In the genomic region with DNA sequence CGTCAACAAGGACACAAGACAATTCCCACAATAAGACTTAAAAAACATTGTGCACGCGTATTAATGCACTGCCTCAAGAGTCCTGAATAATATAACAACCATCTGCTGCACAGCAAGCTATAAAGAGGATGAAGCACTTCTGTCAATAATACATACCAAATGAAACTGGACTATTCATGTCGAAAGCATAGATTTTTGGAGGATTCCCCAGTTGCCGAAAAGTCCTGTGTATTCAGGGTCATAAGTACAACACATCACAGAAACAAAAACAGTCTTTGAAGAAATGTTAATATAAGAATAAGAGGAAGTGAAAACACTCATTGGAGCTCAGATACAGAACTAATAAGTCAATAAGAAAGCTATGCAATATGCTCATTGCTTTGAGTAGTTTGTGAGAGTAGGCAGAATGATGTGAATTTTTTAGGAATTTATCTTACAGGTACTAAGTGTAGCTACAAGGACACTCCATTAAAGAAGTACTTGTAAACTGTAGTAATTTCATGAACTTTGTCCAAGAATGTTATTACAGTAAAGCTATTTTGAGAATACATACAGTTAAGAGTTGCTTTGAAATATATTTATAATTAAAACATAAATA, we compare ENCODE assay signal across 8 cellular contexts. TPM values are rescaled to one million over a fixed set of nuclear protein-coding genes. Genes with fewer than 3 reads are reported as not detected.
A peak's percentile ranks its signal among the peaks of the same experiment; 100 is the strongest.
DNase-seq lines count a peak whose midpoint lies in the region; ATAC-seq and TF ChIP-seq lines count a peak whose summit lies in the region.

No MANE protein-coding gene starts in this region.

- H3K79me1 ChIP-seq in mesenchymal stem cell (replicated peaks; ENCODE audit: low read length, poor library complexity, severe bottlenecking) = peaks cover 14% of the 10 kb centered on the region

- no peak overlapping the region for H3K14ac ChIP-seq in mesenchymal stem cell (ENCODE audit: low read length in 2 of 2)

- TF ChIP-seq EP300 in tibial nerve (IDR thresholded peaks at IDR 0.05) = no peak
- TF ChIP-seq EP300 in esophagus muscularis mucosa (IDR thresholded peaks at IDR 0.05) = no peak

- TF ChIP-seq CTCF in tibial nerve (IDR thresholded peaks at IDR 0.05) (no peak), esophagus muscularis mucosa (IDR thresholded peaks at IDR 0.05) (no peak)

- peak overlapping the region; percentile 80 for H3K27ac Mint-ChIP-seq in activated naive CD8-positive, alpha-beta T cell

- no peak overlapping the region for H2BK5ac ChIP-seq in mesenchymal stem cell (ENCODE audit: low read depth, low read length, poor library complexity, severe bottlenecking)

- H3K4me1 ChIP-seq in tibial nerve (peaks cover 0 to 35% (median 14%) of the 10 kb centered on the region in 4 donors), esophagus muscularis mucosa (peaks cover 19 to 37% (median 30%) of the 10 kb centered on the region in 4 donors), mesenchymal stem cell (ENCODE audit: control insufficient read depth, insufficient read depth, low read depth, low read length) (no peaks in the 10 kb centered on the region)

- H3K4me3 Mint-ChIP-seq in activated naive CD8-positive, alpha-beta T cell = peak overlapping the region; percentile 61

- H3K4me3 ChIP-seq in tibial nerve = peak overlapping the region in 3 of 4 donors; percentile 6 to 18 (median 8)
- no peak overlapping the region for H3K4me3 ChIP-seq in esophagus muscularis mucosa
- peak overlapping the region in 1 of 2 experiments; percentile 3 for H3K4me3 ChIP-seq in mesenchymal stem cell (ENCODE audit: insufficient read depth in 1 of 2, low read depth in 1 of 2, low read length in 2 of 2)

- peaks cover 40% of the 10 kb centered on the region for H3K36me3 Mint-ChIP-seq in activated naive CD8-positive, alpha-beta T cell

- H3K27me3 ChIP-seq in tibial nerve (no peaks in the 10 kb centered on the region), esophagus muscularis mucosa (no peaks in the 10 kb centered on the region), mesenchymal stem cell (ENCODE audit: control insufficient read depth in 1 of 2, insufficient read depth in 1 of 2, low read length in 2 of 2) (no peaks in the 10 kb centered on the region)

- H3K9me3 ChIP-seq in tibial nerve (no peaks in the 10 kb centered on the region), esophagus muscularis mucosa (no peaks in the 10 kb centered on the region), mesenchymal stem cell (ENCODE audit: control insufficient read depth, low read length) (no peaks in the 10 kb centered on the region)

- no peak overlapping the region for H3K18ac ChIP-seq in mesenchymal stem cell (ENCODE audit: low read depth in 1 of 2, low read length in 2 of 2)

- no peaks in the 10 kb centered on the region for H3K27me3 Mint-ChIP-seq in activated naive CD8-positive, alpha-beta T cell

- no peaks in the 10 kb centered on the region for H3K9me3 Mint-ChIP-seq in activated naive CD8-positive, alpha-beta T cell (ENCODE audit: low read depth)

- H3K36me3 ChIP-seq in tibial nerve = peaks cover 0 to 14% (median 0%) of the 10 kb centered on the region in 3 donors
- peaks cover 0 to 22% (median under 1%) of the 10 kb centered on the region in 4 donors for H3K36me3 ChIP-seq in esophagus muscularis mucosa
- peaks cover 0 to 80% of the 10 kb centered on the region in 2 experiments for H3K36me3 ChIP-seq in mesenchymal stem cell (ENCODE audit: control insufficient read depth in 1 of 2, insufficient read depth in 2 of 2, low read depth in 1 of 2, low read length in 2 of 2)

- H3K4ac ChIP-seq in mesenchymal stem cell (ENCODE audit: low read depth in 1 of 2, low read length in 2 of 2) = no peak overlapping the region

- TF ChIP-seq POLR2A in tibial nerve (IDR thresholded peaks at IDR 0.05) (no peak), esophagus muscularis mucosa (IDR thresholded peaks at IDR 0.05; ENCODE audit: low read depth) (no peak)

- no peak overlapping the region for H2AK5ac ChIP-seq in mesenchymal stem cell (ENCODE audit: low read length, severe bottlenecking)

- peaks cover 71% of the 10 kb centered on the region for H3K4me1 Mint-ChIP-seq in activated naive CD8-positive, alpha-beta T cell (ENCODE audit: low read depth)

- H2BK15ac ChIP-seq in mesenchymal stem cell (ENCODE audit: low read depth, poor library complexity, severe bottlenecking) = no peak overlapping the region

- WGBS in tibial nerve, 2 donors = 12 to 21% methylated on average over 5 of the region's 5 CpGs
- WGBS in esophagus muscularis mucosa = 79% methylated on average over 5 of the region's 5 CpGs
- 98% methylated on average over 3 of the region's 5 CpGs for WGBS in mesenchymal stem cell

- no peak overlapping the region for H4K8ac ChIP-seq in mesenchymal stem cell (ENCODE audit: low read length)

- intact Hi-C loops in esophagus muscularis mucosa (cut with DNase I) = no loop called here

- ATAC-seq in GM19035 (IDR thresholded peaks at IDR 0.05; ENCODE audit: unreplicated experiment) (peak; percentile 90), HG03103 (IDR thresholded peaks at IDR 0.05; ENCODE audit: low read depth, unreplicated experiment) (peak; percentile 87)

- no peak overlapping the region for H2AFZ ChIP-seq in mesenchymal stem cell (ENCODE audit: low read depth, low read length)

- DNase-seq in CD1c-positive myeloid dendritic cell (ENCODE audit: extremely low spot score) = peak; percentile 20
- DNase-seq in tibial nerve (ENCODE audit: low spot score in 2 of 2) = no peak
- DNase-seq in esophagus muscularis mucosa (ENCODE audit: extremely low spot score) = no peak
- DNase-seq in mesenchymal stem cell = no peak
- DNase-seq in SW 1271 (lab: John Stamatoyannopoulos, UW) = no peak

- no peak overlapping the region for H3K4me2 ChIP-seq in mesenchymal stem cell (ENCODE audit: low read length, poor library complexity, severe bottlenecking)

- no peak overlapping the region for H3K9ac ChIP-seq in mesenchymal stem cell (ENCODE audit: low read length)

- no peak overlapping the region for H2BK120ac ChIP-seq in mesenchymal stem cell (ENCODE audit: low read depth, low read length)

- H3K23ac ChIP-seq in mesenchymal stem cell (ENCODE audit: low read length in 2 of 2) = no peak overlapping the region

- H3K27ac ChIP-seq in tibial nerve = peak overlapping the region in 2 of 4 donors; percentile 26 to 60
- no peak overlapping the region for H3K27ac ChIP-seq in esophagus muscularis mucosa (replicated peaks in 1 of 4)
- no peak overlapping the region for H3K27ac ChIP-seq in mesenchymal stem cell (ENCODE audit: low read length, poor library complexity, severe bottlenecking)

- no peak overlapping the region for H4K91ac ChIP-seq in mesenchymal stem cell (ENCODE audit: low read length)

- no peak overlapping the region for H2BK12ac ChIP-seq in mesenchymal stem cell (ENCODE audit: low read length in 2 of 2)

RNA-seq across cellular contexts. Expression of a gene that starts 31.6 kb away (rescaled TPM):
- total RNA-seq in tibial nerve (100 to 1,000 TPM; 154 to 177 (median 169) TPM), esophagus muscularis mucosa (10 to 100 TPM; 20.7 to 35.7 (median 26.2) TPM)
- polyA plus RNA-seq in mesenchymal stem cell (2013, experiment 1 of 2) = 19.3 TPM
- 16.9 TPM for polyA plus RNA-seq in mesenchymal stem cell (2013, experiment 2 of 2)

Comparison
In these comparisons a context has a peak if more than half of its experiments do, and no peak if none do; other contexts are left out.
1. H3K4me3 ChIP-seq: peak in tibial nerve (3 of 4); none in esophagus muscularis mucosa (0 of 4).
2. RNA of a gene that starts 31.6 kb away (total RNA-seq): 154 to 177 TPM in tibial nerve; 20.7 to 35.7 TPM in esophagus muscularis mucosa; every median in the first group is over 4 times any median in the second.